ENCODE assay signal across 17 cellular contexts in genomic region chr15:95511680-95512079, GRCh38.
DNase-seq lines count a peak whose midpoint lies in the region; ATAC-seq, FAIRE-seq and TF ChIP-seq lines count a peak whose summit lies in the region.
"Had no signal": no experiment of that assay in that cellular context is flagged by ENCODE, and none has a peak within 500 bp of the region (broad histone marks: within the 10 kb centered on the region; RNA-seq: fewer than 3 reads in every experiment).

No MANE protein-coding gene starts in this region.

- ATAC-seq in GM21360 (IDR thresholded peaks at IDR 0.05; ENCODE audit: unreplicated experiment), result no peak
- ATAC-seq: A549, SK-N-SH treated with all-trans-retinoic acid at 6 μM for 48 hours had no signal

- TF ChIP-seq POLR2A in tibial nerve (IDR thresholded peaks at IDR 0.05), result no peak

- H3K36me3 ChIP-seq in tibial nerve (no peaks in the 10 kb centered on the region), kidney (ENCODE audit: control insufficient read depth in 1 of 2, insufficient read depth in 2 of 2, low read length in 2 of 2) (no peaks in the 10 kb centered on the region)

- H3K27ac ChIP-seq in tibial nerve (no peak overlapping the region), kidney (ENCODE audit: low read depth in 2 of 2, low read length in 2 of 2) (no peak overlapping the region)
- H3K27ac ChIP-seq: A549 had no signal

- H3K4me1 ChIP-seq in tibial nerve (no peaks in the 10 kb centered on the region), kidney (ENCODE audit: control insufficient read depth in 1 of 2, insufficient read depth in 1 of 2, low read depth in 1 of 2, low read length in 2 of 2) (no peaks in the 10 kb centered on the region)
- H3K4me1 ChIP-seq: A549 had no signal

- FAIRE-seq in kidney (lab: Jason Lieb, UNC), result no peak
- FAIRE-seq: A549 had no signal

- DNase-seq in AG10803 (ENCODE audit: low read depth) (peak; percentile 63), HCEC 1CT (peak; percentile 40), amniotic epithelial cell (ENCODE audit: low read depth) (peak; percentile 11), fibroblast of villous mesenchyme (ENCODE audit: low read depth) (peak; percentile 19), cortex of kidney (lab: John Stamatoyannopoulos, UW) (no peak), tibial nerve (ENCODE audit: low spot score in 2 of 2) (no peak), kidney (no peak)
- DNase-seq: DMS 273 treated with DMSO at 0.1 percent for 48 hours, GOT3, Kasumi-1, NCI-H1930, NCI-H446, NCI-H69, SHP77 had no signal

- H3K9me3 ChIP-seq in tibial nerve (no peaks in the 10 kb centered on the region), kidney (ENCODE audit: control insufficient read depth in 1 of 2, low read length in 2 of 2) (no peaks in the 10 kb centered on the region)

- TF ChIP-seq CTCF in AG10803 (conservative IDR thresholded peaks at IDR 0.05; ENCODE audit: low read length) (no peak), fibroblast of villous mesenchyme (IDR thresholded peaks at IDR 0.05; ENCODE audit: insufficient read depth, low read depth, low read length) (no peak), tibial nerve (IDR thresholded peaks at IDR 0.05) (no peak), kidney (IDR thresholded peaks at IDR 0.05; ENCODE audit: borderline replicate concordance, extremely low read depth, insufficient read depth) (no peak)

- H3K4me3 ChIP-seq in AG10803 (ENCODE audit: low read length), result no peak overlapping the region
- no peak overlapping the region for H3K4me3 ChIP-seq in fibroblast of villous mesenchyme (ENCODE audit: low read depth, low read length)
- no peak overlapping the region for H3K4me3 ChIP-seq in tibial nerve
- no peak overlapping the region for H3K4me3 ChIP-seq in kidney (ENCODE audit: low read length in 2 of 2)
- H3K4me3 ChIP-seq: A549 had no signal

- TF ChIP-seq EP300 in tibial nerve (IDR thresholded peaks at IDR 0.05), result no peak

- intact Hi-C loops in kidney (cut with DNase I), result no loop called here

- no peak overlapping the region for H3K9ac ChIP-seq in kidney (ENCODE audit: low read length in 2 of 2)

- H3K27me3 ChIP-seq in tibial nerve, result no peaks in the 10 kb centered on the region

Comparison
In these comparisons a context has a peak if more than half of its experiments do, and no peak if none do; other contexts are left out.
1. DNase-seq: peak in AG10803 (single experiment), HCEC 1CT (single experiment), amniotic epithelial cell (single experiment) and fibroblast of villous mesenchyme (single experiment); none in cortex of kidney (single experiment), tibial nerve (0 of 2) and kidney (single experiment).